Comparison of ENCODE assay signal across 25 cellular contexts in genomic region chr17:37756060-37756459, GRCh38. TPM values are rescaled to one million over a fixed set of nuclear protein-coding genes. Genes with fewer than 3 reads are reported as not detected.
A peak's percentile ranks its signal among the peaks of the same experiment; 100 is the strongest.
DNase-seq lines count a peak whose midpoint lies in the region; ATAC-seq, FAIRE-seq and TF ChIP-seq lines count a peak whose summit lies in the region.
"Had no signal": no experiment of that assay in that cellular context is flagged by ENCODE, and none has a peak within 500 bp of the region (broad histone marks: within the 10 kb centered on the region; RNA-seq: fewer than 3 reads in every experiment).

No MANE protein-coding gene starts in this region.

- ATAC-seq in HG03520 (IDR thresholded peaks at IDR 0.05; ENCODE audit: unreplicated experiment) (no peak), HG03045 (IDR thresholded peaks at IDR 0.05; ENCODE audit: unreplicated experiment) (no peak)
- ATAC-seq: CD8-positive, alpha-beta T cell had no signal

- FAIRE-seq in bronchial epithelial cell (lab: Jason Lieb, UNC), result no peak
- FAIRE-seq: GM12891, GM18507, H54 had no signal

- DNase-seq in EH (ENCODE audit: low read depth) (peak; percentile 19), NCI-H226 (peak; percentile 54), bronchial epithelial cell (ENCODE audit: low read depth) (peak; percentile 34), kidney tubule cell (ENCODE audit: low spot score) (peak; percentile 83), dorsolateral prefrontal cortex (no peak), tibial nerve (ENCODE audit: low spot score in 2 of 2) (no peak)
- DNase-seq: 8988T; C1 segment of cervical spinal cord; Caco-2; CD4-positive, CD25-positive, alpha-beta regulatory T cell; CD8-positive, alpha-beta T cell; DMS153; DND-41; EL; GF-D8; GOT3; HFFc6 had no signal

- H3K36me3 ChIP-seq in bronchial epithelial cell (ENCODE audit: control insufficient read depth, insufficient read depth, low read length) (no peaks in the 10 kb centered on the region), tibial nerve (no peaks in the 10 kb centered on the region)
- H3K36me3 ChIP-seq: HAP-1 had no signal

- H3K9me3 ChIP-seq in tibial nerve, result no peaks in the 10 kb centered on the region
- H3K9me3 ChIP-seq: Caco-2, HAP-1 had no signal

- WGBS in tibial nerve, 2 donors, result 85% methylated on average over 4 of the region's 4 CpGs

- no peaks in the 10 kb centered on the region for H3K27me3 ChIP-seq in bronchial epithelial cell (ENCODE audit: control insufficient read depth, insufficient read depth, low read length)
- peaks cover 0 to 31% (median 3%) of the 10 kb centered on the region in 45 donors for H3K27me3 ChIP-seq in dorsolateral prefrontal cortex
- H3K27me3 ChIP-seq in tibial nerve, result peaks cover 0 to 40% of the 10 kb centered on the region in 2 donors

- no peak overlapping the region for H3K27ac ChIP-seq in dorsolateral prefrontal cortex
- no peak overlapping the region for H3K27ac ChIP-seq in tibial nerve

- intact Hi-C loops in dorsolateral prefrontal cortex (cut with DNase I), result no loop called here

- TF ChIP-seq EP300 in tibial nerve (IDR thresholded peaks at IDR 0.05), result no peak

- H3K4me1 ChIP-seq in tibial nerve, result no peaks in the 10 kb centered on the region
- H3K4me1 ChIP-seq: HAP-1 had no signal

- H3K4me3 ChIP-seq in bronchial epithelial cell (ENCODE audit: low read depth, low read length) (no peak overlapping the region), dorsolateral prefrontal cortex (no peak overlapping the region), tibial nerve (no peak overlapping the region)
- H3K4me3 ChIP-seq: HAP-1 had no signal

- TF ChIP-seq CTCF in bronchial epithelial cell (IDR thresholded peaks at IDR 0.05; ENCODE audit: insufficient read depth, low read length, severe bottlenecking) (no peak), dorsolateral prefrontal cortex (IDR thresholded peaks at IDR 0.05 in 54 of 56, conservative IDR thresholded peaks at IDR 0.05 in 2 of 56; ENCODE audit: low read depth in 1 of 56, partially characterized antibody in 56 of 56) (no peak), tibial nerve (IDR thresholded peaks at IDR 0.05) (no peak)

- TF ChIP-seq POLR2A in tibial nerve (IDR thresholded peaks at IDR 0.05), result no peak

RNA-seq across cellular contexts. Expression of gene HNF1B, which starts 11.2 kb away (rescaled TPM):
- total RNA-seq in bronchial epithelial cell (not detected in 2 replicates), dorsolateral prefrontal cortex (under 1 TPM in 4 of 120 experiments, not detected in 116; 0.13 to 0.18 (median 0.14) TPM), tibial nerve (not detected)
- total RNA-seq: A673; CD4-positive, CD25-positive, alpha-beta regulatory T cell; CD8-positive, alpha-beta T cell; G401; HFFc6 had no signal

Comparison
In these comparisons a context has a peak if more than half of its experiments do, and no peak if none do; other contexts are left out.
1. DNase-seq: peak in EH (single experiment), NCI-H226 (single experiment), bronchial epithelial cell (single experiment) and kidney tubule cell (single experiment); none in dorsolateral prefrontal cortex (0 of 10) and tibial nerve (0 of 2).